Comparison of ENCODE assay signal across 8 cellular contexts in genomic region chr2:197704434-197705142, GRCh38. TPM values are rescaled to one million over a fixed set of nuclear protein-coding genes. Genes with fewer than 3 reads are reported as not detected.
DNase-seq lines count a peak whose midpoint lies in the region; ATAC-seq and TF ChIP-seq lines count a peak whose summit lies in the region.

No MANE protein-coding gene starts in this region.

- H3K36me3 ChIP-seq in SK-N-SH (replicated peaks in 1 of 2; ENCODE audit: control insufficient read depth in 1 of 2, insufficient read depth in 2 of 2, low read length in 1 of 2) (peaks cover 0 to 7% of the 10 kb centered on the region in 2 experiments), trophoblast cell (ENCODE audit: control insufficient read depth in 1 of 2, insufficient read depth in 2 of 2, low read length in 2 of 2) (no peaks in the 10 kb centered on the region)

- H4K8ac ChIP-seq in trophoblast cell (ENCODE audit: low read depth, low read length): peak overlapping the region; percentile 57

- H2BK120ac ChIP-seq in trophoblast cell (ENCODE audit: insufficient read depth, low read length, poor library complexity): no peak overlapping the region

- no peaks in the 10 kb centered on the region for H3K9me3 ChIP-seq in SK-N-SH
- no peaks in the 10 kb centered on the region for H3K9me3 ChIP-seq in trophoblast cell (ENCODE audit: insufficient read depth, low read depth, low read length)

- H3K4me2 ChIP-seq in SK-N-SH: peak overlapping the region; percentile 70
- H3K4me2 ChIP-seq in trophoblast cell (ENCODE audit: low read length): peak overlapping the region; percentile 58

- no peak for TF ChIP-seq CTCF in SK-N-SH (IDR thresholded peaks at IDR 0.05)

- H4K12ac ChIP-seq in trophoblast cell (ENCODE audit: low read depth, low read length): peak overlapping the region; percentile 60

- H4K20me1 ChIP-seq in SK-N-SH (ENCODE audit: insufficient read depth): 0 out of 2 replicates have a peak, but pooled peaks cover 5% of the 10 kb centered on the region

- no peak overlapping the region for H2AK5ac ChIP-seq in trophoblast cell (ENCODE audit: low read length)

- peak overlapping the region; percentile 33 for H4K91ac ChIP-seq in trophoblast cell (ENCODE audit: low read depth, low read length)

- H3K79me1 ChIP-seq in trophoblast cell (ENCODE audit: low read length): peaks cover 4% of the 10 kb centered on the region

- H3K18ac ChIP-seq in trophoblast cell (ENCODE audit: low read length): no peak overlapping the region

- H3K27me3 ChIP-seq in SK-N-SH (ENCODE audit: insufficient read depth): no peaks in the 10 kb centered on the region
- H3K27me3 ChIP-seq in trophoblast cell (ENCODE audit: insufficient read depth, low read length): no peaks in the 10 kb centered on the region

- H3K27ac ChIP-seq in SK-N-SH (ENCODE audit: low read depth in 2 of 2, low read length in 1 of 2) (peak overlapping the region; percentile 65 to 95), trophoblast cell (ENCODE audit: low read depth, low read length) (no peak overlapping the region)

- TF ChIP-seq RAD21 in SK-N-SH (IDR thresholded peaks at IDR 0.05; ENCODE audit: low read length): no peak; the same call in 1 of the 2 replicates

- no peak overlapping the region for H2BK12ac ChIP-seq in trophoblast cell (ENCODE audit: low read length)

- no peak overlapping the region for H3K4ac ChIP-seq in trophoblast cell (ENCODE audit: low read depth, low read length)

- H3K14ac ChIP-seq in trophoblast cell (ENCODE audit: low read length): no peak overlapping the region

- peak; percentile 40 for ATAC-seq in HG02885 (IDR thresholded peaks at IDR 0.05; ENCODE audit: poor library complexity, unreplicated experiment)

- WGBS in SK-N-SH (ENCODE audit: low lambda C conversion rate): under 1% methylated on average over 6 of the region's 6 CpGs
- no CpG with 5 or more reads among the region's 6 CpGs for WGBS in trophoblast cell (ENCODE audit: extremely low coverage, insufficient coverage, insufficient read length)

- H3K9ac ChIP-seq in SK-N-SH: peak overlapping the region; percentile 63; the same call in 1 of the 2 replicates
- peak overlapping the region; percentile 80 for H3K9ac ChIP-seq in trophoblast cell (ENCODE audit: low read length)

- DNase-seq in NCI-H2171 (lab: John Stamatoyannopoulos, UW) (peak; percentile 72), NCI-H2171 treated with DMSO at 0.1 percent for 48 hours (lab: John Stamatoyannopoulos, UW) (no peak), SK-N-SH (no peak), fibroblast of peridontal ligament (ENCODE audit: extremely low read depth) (peak; percentile 16), trophoblast cell (no peak), NCI-H524 (lab: John Stamatoyannopoulos, UW) (no peak)
- no peak for DNase-seq in stimulated activated CD4-positive, alpha-beta T cell treated with anti-CD3 and anti-CD28 coated beads, Interleukin-2, amount 100 ng/mL, for 24 hours

- CTCF ChIA-PET in SK-N-SH (lab: Yijun Ruan, JAX): interaction anchor here (1.0 kb wide), 2 partner anchors 60 to 592 kb away, joined by 3 to 4 read pairs; no protein-coding TSS in a partner anchor

- H3K4me3 ChIP-seq in SK-N-SH (ENCODE audit: low read depth in 2 of 2, low read length in 1 of 2) (peak overlapping the region; percentile 70 to 94), trophoblast cell (ENCODE audit: low read depth, low read length) (peak overlapping the region; percentile 55)

- no peak for TF ChIP-seq EP300 in SK-N-SH (IDR thresholded peaks at IDR 0.05; ENCODE audit: borderline replicate concordance in 1 of 2, low read depth in 1 of 2, low read length in 1 of 2)

- H3K4me1 ChIP-seq in SK-N-SH (ENCODE audit: control insufficient read depth in 1 of 2, insufficient read depth in 2 of 2, low read depth in 1 of 2, low read length in 1 of 2) (peaks cover 8 to 18% of the 10 kb centered on the region in 2 experiments; a peak in 3 of 4 replicates), trophoblast cell (ENCODE audit: control insufficient read depth in 1 of 2, insufficient read depth in 2 of 2, low read length in 2 of 2) (peaks cover 9 to 10% of the 10 kb centered on the region in 2 experiments)

- peaks cover 5% of the 10 kb centered on the region for H3F3A ChIP-seq in SK-N-SH (replicated peaks; ENCODE audit: insufficient read depth)

- no peak overlapping the region for H3K23ac ChIP-seq in trophoblast cell (ENCODE audit: low read length)

- peak overlapping the region; percentile 32 for H2BK5ac ChIP-seq in trophoblast cell (ENCODE audit: low read depth, low read length, poor library complexity)

- H3K79me2 ChIP-seq in SK-N-SH (ENCODE audit: insufficient read depth): peaks cover 37% of the 10 kb centered on the region
- no peaks in the 10 kb centered on the region for H3K79me2 ChIP-seq in trophoblast cell (ENCODE audit: control insufficient read depth, insufficient read depth, low read length, poor library complexity)

- H2AFZ ChIP-seq in SK-N-SH (ENCODE audit: low read depth) (peak overlapping the region; percentile 100), trophoblast cell (ENCODE audit: insufficient read depth, low read length, poor library complexity) (peak overlapping the region; percentile 73)

- POLR2A ChIA-PET in SK-N-SH (lab: Yijun Ruan, JAX): no interaction called here

- H3K9me2 ChIP-seq in SK-N-SH: no peaks in the 10 kb centered on the region

TF ChIP-seq in SK-N-SH, 30 proteins besides CTCF, POLR2A, EP300 and RAD21:
- no peak for TF ChIP-seq FOXM1 (IDR thresholded peaks at IDR 0.05; ENCODE audit: low read depth)
- TF ChIP-seq CHD2 (IDR thresholded peaks at IDR 0.05; ENCODE audit: low read length, partially characterized antibody): peak; percentile 13
- TF ChIP-seq SMC3 (IDR thresholded peaks at IDR 0.05; ENCODE audit: low read depth, low read length): no peak
- TF ChIP-seq EZH2phosphoT487 (IDR thresholded peaks at IDR 0.05; ENCODE audit: borderline replicate concordance, low read depth): no peak

RNA-seq across cellular contexts. Expression of gene MARS2, which starts 0.6 kb away (rescaled TPM):
- 2.4 and 3.0 TPM in 2 replicates for polyA plus RNA-seq in SK-N-SH (2012; rRNA removed)
- polyA plus RNA-seq in SK-N-SH (2012; cell fraction: cytosol; rRNA removed): 1.9 and 2.7 TPM in 2 replicates
- 1.6 and 2.1 TPM in 2 replicates for polyA plus RNA-seq in SK-N-SH (2012; cell fraction: nucleus; rRNA removed)
- polyA plus RNA-seq in trophoblast cell (2013): 1.9 and 2.1 TPM in 2 replicates

RNA-seq across cellular contexts. Expression of gene RFTN2, which starts 29.2 kb away (rescaled TPM):
- 0.05 and 0.08 TPM in 2 replicates for polyA plus RNA-seq in SK-N-SH (2012; rRNA removed)
- polyA plus RNA-seq in SK-N-SH (2012; cell fraction: cytosol; rRNA removed): 0.06 and 0.10 TPM in 2 replicates
- 0.04 TPM in 1 of 2 replicates, not detected in the other for polyA plus RNA-seq in SK-N-SH (2012; cell fraction: nucleus; rRNA removed)
- 0.03 and 0.07 TPM in 2 replicates for polyA plus RNA-seq in trophoblast cell (2013)

Comparison
In these comparisons a context has a peak if more than half of its experiments do, and no peak if none do; other contexts are left out.
1. DNase-seq: peak in NCI-H2171 (single experiment) and fibroblast of peridontal ligament (single experiment); none in NCI-H2171 treated with DMSO at 0.1 percent for 48 hours (single experiment), SK-N-SH (single experiment), trophoblast cell (0 of 2), stimulated activated CD4-positive, alpha-beta T cell treated with anti-CD3 and anti-CD28 coated beads, Interleukin-2, amount 100 ng/mL, for 24 hours (0 of 2) and NCI-H524 (0 of 2).